ENCODE assay signal across 8 cellular contexts in the genomic region with DNA sequence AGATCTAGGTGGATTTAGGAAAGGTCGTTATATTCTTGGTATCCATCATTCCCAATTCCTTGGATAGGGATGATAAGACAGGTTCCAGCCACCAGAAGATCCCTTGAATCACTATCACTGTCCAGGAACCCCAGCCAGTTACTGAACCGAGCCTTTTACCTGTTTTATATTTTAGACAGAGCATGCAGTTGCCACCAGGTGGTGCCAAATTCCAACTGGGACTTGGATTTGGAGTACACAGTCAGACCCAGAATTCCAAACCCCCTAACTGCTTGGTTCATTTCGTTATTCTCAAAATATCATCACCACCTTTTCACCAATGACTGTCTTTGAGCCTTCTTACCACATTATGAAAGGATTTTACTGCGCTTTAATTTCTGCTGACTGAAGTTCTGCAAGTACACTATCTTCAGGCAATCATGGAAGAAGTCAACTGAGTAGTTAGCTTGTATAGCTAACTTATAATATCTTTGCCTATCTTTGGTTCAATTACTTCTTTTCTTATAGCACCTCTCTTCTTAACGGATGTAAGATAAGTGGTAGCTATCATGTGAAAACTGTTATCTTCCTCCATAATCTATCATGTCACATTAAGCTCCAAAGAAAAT.
DNase-seq lines count a peak whose midpoint lies in the region; ATAC-seq and TF ChIP-seq lines count a peak whose summit lies in the region.

No MANE protein-coding gene starts in this region.

- POLR2A ChIA-PET in RWPE1 (lab: Yijun Ruan, JAX; ENCODE audit: low non-redundant PET), result no interaction called here

- H3K4me1 ChIP-seq in BE2C (peaks cover 3% of the 10 kb centered on the region; the same call in 1 of the 2 replicates), right cardiac atrium (ENCODE audit: control insufficient read depth, insufficient read depth, low read length) (no peaks in the 10 kb centered on the region), upper lobe of right lung (no peaks in the 10 kb centered on the region)

- H3K27me3 ChIP-seq in BE2C (no peaks in the 10 kb centered on the region), right cardiac atrium (ENCODE audit: control insufficient read depth, insufficient read depth) (no peaks in the 10 kb centered on the region), upper lobe of right lung (no peaks in the 10 kb centered on the region)

- TF ChIP-seq CTCF in BE2C (IDR thresholded peaks at IDR 0.05; ENCODE audit: low read depth, low read length) (peak; percentile 93), GM13976 (IDR thresholded peaks at IDR 0.05; ENCODE audit: borderline replicate concordance, control extremely low read depth, extremely low read depth, insufficient read depth, missing control alignments) (peak; percentile 55), RWPE1 (conservative IDR thresholded peaks at IDR 0.05; ENCODE audit: low read depth) (peak; percentile 74), upper lobe of right lung (IDR thresholded peaks at IDR 0.05) (peak; percentile 48)

- H3K36me3 ChIP-seq in BE2C (no peaks in the 10 kb centered on the region), upper lobe of right lung (no peaks in the 10 kb centered on the region)

- in situ Hi-C loops in GM13976 (cut with MboI; ENCODE audit: low sequenced_read_pairs, unreplicated experiment), result no loop called here

- CTCF ChIA-PET in RWPE1 (lab: Yijun Ruan, JAX), result interaction anchor here (0.5 to 1.1 kb wide), 6 partner anchors 8 to 1226 kb away, joined by 3 to 8 read pairs (median 3); no protein-coding TSS in a partner anchor

- no peak overlapping the region for H3K27ac ChIP-seq in RWPE1
- H3K27ac ChIP-seq in right cardiac atrium (ENCODE audit: low read length), result no peak overlapping the region
- no peak overlapping the region for H3K27ac ChIP-seq in upper lobe of right lung

- H3K4me3 ChIP-seq in BE2C (ENCODE audit: low read depth, low read length) (no peak overlapping the region), right cardiac atrium (ENCODE audit: low read length) (no peak overlapping the region), upper lobe of right lung (no peak overlapping the region)

- DNase-seq in BE2C (peak; percentile 69), GM13976 (ENCODE audit: low spot score) (no peak), RWPE1 (ENCODE audit: low spot score) (peak; percentile 20), right cardiac atrium (peak in 2 of 3 donors; percentile 14 to 40), upper lobe of right lung (no peak), T1000 (lab: John Stamatoyannopoulos, UW) (no peak), GF-D8 (lab: John Stamatoyannopoulos, UW) (no peak)

- ATAC-seq in HG03045 (IDR thresholded peaks at IDR 0.05; ENCODE audit: unreplicated experiment) (peak; percentile 50), right cardiac atrium (no peak), upper lobe of right lung (peak; percentile 39)

- no peaks in the 10 kb centered on the region for H3K9me3 ChIP-seq in BE2C
- no peaks in the 10 kb centered on the region for H3K9me3 ChIP-seq in right cardiac atrium (ENCODE audit: control insufficient read depth, low read length)
- H3K9me3 ChIP-seq in upper lobe of right lung, result no peaks in the 10 kb centered on the region

- intact Hi-C loops in right cardiac atrium (cut with DNase I) (no loop called here), upper lobe of right lung (cut with DNase I) (no loop called here)

- WGBS in right cardiac atrium, result 45% methylated on average over 5 of the region's 5 CpGs

Comparison
In these comparisons a context has a peak if more than half of its experiments do, and no peak if none do; other contexts are left out.
1. DNase-seq: peak in BE2C (single experiment), RWPE1 (single experiment) and right cardiac atrium (2 of 3); none in GM13976 (single experiment), upper lobe of right lung (single experiment), T1000 (single experiment) and GF-D8 (single experiment).
2. ATAC-seq: peak in HG03045 (single experiment) and upper lobe of right lung (single experiment); none in right cardiac atrium (0 of 2).
3. Peak in every context shown above with its lines, with median percentiles within 50 percentile points of each other: CTCF ChIP-seq.